ENCODE assay signal across 17 cellular contexts in genomic region chr16:89242795-89243200, GRCh38. TPM values are rescaled to one million over a fixed set of nuclear protein-coding genes. Genes with fewer than 3 reads are reported as not detected.
DNase-seq lines count a peak whose midpoint lies in the region; ATAC-seq and TF ChIP-seq lines count a peak whose summit lies in the region.
"Had no signal": no experiment of that assay in that cellular context is flagged by ENCODE, and none has a peak within 500 bp of the region (broad histone marks: within the 10 kb centered on the region; RNA-seq: fewer than 3 reads in every experiment).

No MANE protein-coding gene starts in this region.

- H4K8ac ChIP-seq in H9 (replicated peaks; ENCODE audit: insufficient read length, low read depth, low read length), result no peak overlapping the region

- H3K27ac ChIP-seq in H9 (ENCODE audit: insufficient read length, low read depth, low read length) (no peak overlapping the region), neutrophil (peak overlapping the region; percentile 35)
- H3K27ac ChIP-seq: GM23248 had no signal

- H3K23me2 ChIP-seq in H9 (ENCODE audit: insufficient read length, low read depth, low read length, poor library complexity, severe bottlenecking), result peaks cover 6% of the 10 kb centered on the region

- no peaks in the 10 kb centered on the region for H3K27me3 ChIP-seq in H9 (ENCODE audit: insufficient read depth, low read length)
- peaks cover 27% of the 10 kb centered on the region for H3K27me3 ChIP-seq in neutrophil
- H3K27me3 ChIP-seq: SJCRH30, upper lobe of left lung had no signal

- H2BK20ac ChIP-seq in H9 (ENCODE audit: low read depth, low read length, poor library complexity, severe bottlenecking), result no peak overlapping the region

- no peaks in the 10 kb centered on the region for H3K27me3 Mint-ChIP-seq in activated T-cell treated with anti-CD3 and anti-CD28 coated beads, Interleukin-2, amount 50 U/mL, for 4 hours (ENCODE audit: low read depth)
- H3K27me3 Mint-ChIP-seq in H9 (ENCODE audit: low read depth), result peaks cover 2% of the 10 kb centered on the region
- no peaks in the 10 kb centered on the region for H3K27me3 Mint-ChIP-seq in activated naive CD8-positive, alpha-beta T cell treated with anti-CD3 and anti-CD28 coated beads, Interleukin-2, amount 50 U/mL, for 24 hours

- no peaks in the 10 kb centered on the region for H3K36me3 ChIP-seq in neutrophil
- H3K36me3 ChIP-seq: lower lobe of right lung, SJCRH30, upper lobe of left lung had no signal

- no peaks in the 10 kb centered on the region for H4K20me1 ChIP-seq in H9 (ENCODE audit: control insufficient read depth, insufficient read depth, insufficient read length)

- peaks cover 21% of the 10 kb centered on the region for H3K4me1 Mint-ChIP-seq in activated T-cell treated with anti-CD3 and anti-CD28 coated beads, Interleukin-2, amount 50 U/mL, for 4 hours (ENCODE audit: low read depth)
- H3K4me1 Mint-ChIP-seq in H9, result peaks cover 3 to 6% of the 10 kb centered on the region in 2 experiments; a peak in 2 of 4 replicates
- H3K4me1 Mint-ChIP-seq in activated naive CD8-positive, alpha-beta T cell treated with anti-CD3 and anti-CD28 coated beads, Interleukin-2, amount 50 U/mL, for 24 hours, result peaks cover 29% of the 10 kb centered on the region

- TF ChIP-seq POLR2A in GM18505 (IDR thresholded peaks at IDR 0.05; ENCODE audit: borderline replicate concordance, extremely low read depth, insufficient read depth, insufficient read length), result no peak

- H2AFZ ChIP-seq in H9 (ENCODE audit: low read length), result no peak overlapping the region
- H2AFZ ChIP-seq: GM23248 had no signal

- no peak for ATAC-seq in activated T-cell treated with anti-CD3 and anti-CD28 coated beads, Interleukin-2, amount 50 U/mL, for 4 hours
- ATAC-seq in activated naive CD8-positive, alpha-beta T cell treated with anti-CD3 and anti-CD28 coated beads, Interleukin-2, amount 50 U/mL, for 24 hours, result no peak
- no peak for ATAC-seq in HG03045 (IDR thresholded peaks at IDR 0.05; ENCODE audit: unreplicated experiment)
- ATAC-seq in GM18505 (IDR thresholded peaks at IDR 0.05; ENCODE audit: unreplicated experiment), result no peak
- ATAC-seq: lower lobe of right lung had no signal

- no peak for DNase-seq in activated T-cell treated with anti-CD3 and anti-CD28 coated beads, Interleukin-2, amount 50 U/mL, for 4 hours
- DNase-seq in activated T-cell treated with anti-CD3 and anti-CD28 coated beads, Interleukin-2, amount 50 U/mL, for 1 hour, result no peak
- DNase-seq in H9 (peak; percentile 58), NCI-H1436 (lab: John Stamatoyannopoulos, UW) (no peak)
- no peak for DNase-seq in activated naive CD8-positive, alpha-beta T cell treated with anti-CD3 and anti-CD28 coated beads, Interleukin-2, amount 50 U/mL, for 24 hours
- DNase-seq: foreskin melanocyte; GM23248; lower lobe of right lung; NCI-H2171 treated with DMSO at 0.1 percent for 48 hours; nucleus accumbens; stimulated activated CD4-positive, alpha-beta T cell treated with anti-CD3 and anti-CD28 coated beads, Interleukin-4, amount 100 ng/mL, for 24 hours had no signal

- H3K79me1 ChIP-seq in H9 (ENCODE audit: insufficient read depth, low read depth, low read length, poor library complexity, severe bottlenecking), result no peaks in the 10 kb centered on the region

- no peak overlapping the region for H3K4me2 ChIP-seq in H9 (ENCODE audit: insufficient read depth, insufficient read length, low read length)

- no peak overlapping the region for H2BK15ac ChIP-seq in H9 (ENCODE audit: low read depth, low read length)

- H3K4me1 ChIP-seq in H9 (ENCODE audit: insufficient read depth, low read length), result no peaks in the 10 kb centered on the region
- peaks cover 28 to 38% of the 10 kb centered on the region in 2 experiments for H3K4me1 ChIP-seq in neutrophil (ENCODE audit: control insufficient read depth in 1 of 2, insufficient read depth in 1 of 2, low read depth in 1 of 2, low read length in 1 of 2)

- H3K9me3 ChIP-seq in H9 (ENCODE audit: control insufficient read depth, low read depth, low read length) (no peaks in the 10 kb centered on the region), neutrophil (no peaks in the 10 kb centered on the region)
- H3K9me3 ChIP-seq: lower lobe of right lung, SJCRH30, upper lobe of left lung had no signal

- no peak overlapping the region for H2AK5ac ChIP-seq in H9 (ENCODE audit: insufficient read length, low read length)

- H3K14ac ChIP-seq in H9 (ENCODE audit: insufficient read depth, low read length), result no peak overlapping the region

- H3K18ac ChIP-seq in H9 (ENCODE audit: insufficient read length, low read depth, low read length), result no peak overlapping the region

- H4K91ac ChIP-seq in H9 (ENCODE audit: insufficient read length, low read depth, low read length), result no peak overlapping the region

- no peak overlapping the region for H3K4me3 ChIP-seq in neutrophil (ENCODE audit: low read depth in 1 of 2, low read length in 1 of 2)
- H3K4me3 ChIP-seq: GM23248, lower lobe of right lung, SJCRH30, upper lobe of left lung had no signal

- H3K4me3 Mint-ChIP-seq in activated T-cell treated with anti-CD3 and anti-CD28 coated beads, Interleukin-2, amount 50 U/mL, for 4 hours, result peak overlapping the region; percentile 46
- H3K4me3 Mint-ChIP-seq in H9, result peak overlapping the region in 1 of 2 experiments; percentile 27; a peak in 2 of 5 replicates
- peak overlapping the region; percentile 29 for H3K4me3 Mint-ChIP-seq in activated naive CD8-positive, alpha-beta T cell treated with anti-CD3 and anti-CD28 coated beads, Interleukin-2, amount 50 U/mL, for 24 hours

- no peak overlapping the region for H3K27ac Mint-ChIP-seq in H9
- peak overlapping the region; percentile 54 for H3K27ac Mint-ChIP-seq in activated naive CD8-positive, alpha-beta T cell treated with anti-CD3 and anti-CD28 coated beads, Interleukin-2, amount 50 U/mL, for 24 hours

- H3K23ac ChIP-seq in H9 (ENCODE audit: insufficient read length, low read depth, low read length), result no peak overlapping the region

- H3T11ph ChIP-seq in H9 (ENCODE audit: low read length), result no peak overlapping the region

- H2BK5ac ChIP-seq in H9 (ENCODE audit: insufficient read length, low read length), result no peak overlapping the region

- H3K9me3 Mint-ChIP-seq in activated T-cell treated with anti-CD3 and anti-CD28 coated beads, Interleukin-2, amount 50 U/mL, for 4 hours, result no peaks in the 10 kb centered on the region
- H3K9me3 Mint-ChIP-seq in H9, result peaks cover 4 to 5% of the 10 kb centered on the region in 2 experiments; a peak in 4 of 5 replicates
- H3K9me3 Mint-ChIP-seq in activated naive CD8-positive, alpha-beta T cell treated with anti-CD3 and anti-CD28 coated beads, Interleukin-2, amount 50 U/mL, for 24 hours, result no peaks in the 10 kb centered on the region

- H3K36me3 Mint-ChIP-seq in activated T-cell treated with anti-CD3 and anti-CD28 coated beads, Interleukin-2, amount 50 U/mL, for 4 hours (ENCODE audit: insufficient read depth), result no peaks in the 10 kb centered on the region
- peaks cover 0 to 5% (median 4%) of the 10 kb centered on the region in 3 experiments; a peak in 5 of 7 replicates for H3K36me3 Mint-ChIP-seq in H9 (ENCODE audit: insufficient read depth in 1 of 3, low read depth in 3 of 3)
- H3K36me3 Mint-ChIP-seq in activated naive CD8-positive, alpha-beta T cell treated with anti-CD3 and anti-CD28 coated beads, Interleukin-2, amount 50 U/mL, for 24 hours (ENCODE audit: low read depth), result no peaks in the 10 kb centered on the region

- H3K4ac ChIP-seq in H9 (ENCODE audit: low read depth, low read length), result no peak overlapping the region

- no peak overlapping the region for H2BK12ac ChIP-seq in H9 (ENCODE audit: insufficient read length, low read depth, low read length)

- WGBS in H9 (ENCODE audit: extremely low coverage, insufficient read length, low lambda C conversion rate), result no CpG with 5 or more reads among the region's 12 CpGs

- H3K56ac ChIP-seq in H9 (ENCODE audit: insufficient read length, low read depth, low read length), result no peak overlapping the region

- H2BK120ac ChIP-seq in H9 (ENCODE audit: low read depth, low read length, poor library complexity, severe bottlenecking), result no peak overlapping the region

- no peak overlapping the region for H4K5ac ChIP-seq in H9 (ENCODE audit: insufficient read length, low read depth, low read length)

- no peak overlapping the region for H3K9ac ChIP-seq in H9 (ENCODE audit: extremely low read depth, insufficient read length, low read length)
- H3K9ac ChIP-seq: GM23248 had no signal

- no peaks in the 10 kb centered on the region for H3K79me2 ChIP-seq in H9 (ENCODE audit: insufficient read depth, low read length)

- TF ChIP-seq CTCF in H9 (conservative IDR thresholded peaks at IDR 0.05), result no peak
- TF ChIP-seq CTCF in neutrophil (IDR thresholded peaks at IDR 0.05), result no peak

RNA-seq across cellular contexts. Expression of gene ZNF778, which starts 25.3 kb away (rescaled TPM):
- total RNA-seq in activated T-cell treated with anti-CD3 and anti-CD28 coated beads, Interleukin-2, amount 50 U/mL, for 4 hours, result 10 to 100 TPM; 10.2 to 14.0 (median 10.8) TPM
- 16.4 and 17.5 TPM in 2 replicates for total RNA-seq in H9 (2021)

RNA-seq across cellular contexts. Expression of gene SLC22A31, which starts 42.5 kb away (rescaled TPM):
- total RNA-seq in activated T-cell treated with anti-CD3 and anti-CD28 coated beads, Interleukin-2, amount 50 U/mL, for 4 hours, result under 1 TPM; 0.49 to 0.66 (median 0.56) TPM
- total RNA-seq in H9 (2021), result 7.7 and 8.1 TPM in 2 replicates
- total RNA-seq: endothelial cell of umbilical vein, GM23248, SJCRH30 had no signal
